In the genomic region with DNA sequence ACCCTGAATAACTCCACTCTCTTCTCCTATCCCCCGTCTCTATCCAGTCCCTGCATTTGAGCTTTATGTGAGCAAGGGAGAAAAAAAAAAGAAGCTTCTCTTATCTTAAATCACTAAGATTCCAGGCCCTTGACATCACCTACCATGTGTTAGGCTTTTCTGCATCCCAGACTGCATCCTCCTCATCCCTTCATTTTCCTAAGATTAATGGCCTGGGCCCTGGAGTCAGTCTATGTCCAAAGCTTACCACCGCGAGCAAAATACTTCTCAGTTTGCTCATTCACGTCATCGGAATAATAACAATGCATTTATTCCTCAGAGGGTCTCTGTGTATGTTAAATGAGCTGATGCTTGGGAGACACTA, we compare ENCODE assay signal across 1 cellular context.
TF ChIP-seq lines count a peak whose summit lies in the region.

No MANE protein-coding gene starts in this region.

TF ChIP-seq in SK-N-SH treated with all-trans-retinoic acid at 6 μM for 48 hours, 23 proteins besides CTCF, POLR2A, EP300 and RAD21 (continued from another document):
- no peak for TF ChIP-seq ZC3H10 (CRISPR knock-in tag; IDR thresholded peaks at IDR 0.05)
